20 cellular contexts compared by ENCODE assay signal in the genomic region with DNA sequence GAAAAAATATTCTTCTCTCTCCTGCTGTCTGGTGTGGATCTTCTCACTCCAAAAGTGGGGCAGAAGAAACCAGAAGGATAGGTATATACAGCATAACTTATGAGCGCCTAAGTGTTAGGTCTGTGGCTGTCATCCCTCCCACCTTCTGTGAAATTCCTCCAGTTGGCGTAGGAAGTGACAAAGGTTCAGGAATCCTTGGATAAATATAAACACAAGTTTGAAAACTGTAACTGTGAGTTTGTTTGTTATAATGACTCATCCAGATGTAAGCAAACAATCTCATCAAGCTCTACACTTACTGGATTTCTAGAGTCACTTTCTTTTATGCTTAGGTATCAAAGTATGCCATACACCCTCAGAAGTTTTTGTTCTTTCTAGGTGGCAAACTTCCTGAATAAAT.
DNase-seq lines count a peak whose midpoint lies in the region; ATAC-seq and TF ChIP-seq lines count a peak whose summit lies in the region.
"Had no signal": no experiment of that assay in that cellular context is flagged by ENCODE, and none has a peak within 500 bp of the region (broad histone marks: within the 10 kb centered on the region; RNA-seq: fewer than 3 reads in every experiment).

No MANE protein-coding gene starts in this region.

- DNase-seq in GM23248 (peak; percentile 23), MG63 (peak; percentile 15), dermis blood vessel endothelial cell (peak; percentile 59), renal cortical epithelial cell (ENCODE audit: low read depth) (peak; percentile 90), endodermal cell (no peak), suprapubic skin (ENCODE audit: low spot score in 2 of 2) (no peak), NCI-H146 treated with DMSO at 0.1 percent for 48 hours (lab: John Stamatoyannopoulos, UW; ENCODE audit: unreplicated experiment) (no peak)
- DNase-seq in activated CD8-positive, alpha-beta T cell treated with anti-CD3 and anti-CD28 coated beads, Interleukin-2, amount 10 ng/mL, durations not matched to agents 7 days and 5 days, result no peak
- DNase-seq: activated CD8-positive, alpha-beta memory T cell treated with anti-CD3 and anti-CD28 coated beads for 24 hours; activated naive CD8-positive, alpha-beta T cell treated with anti-CD3 and anti-CD28 coated beads, Interleukin-2, amount 50 U/mL, for 24 hours; COR-L47; effector memory CD8-positive, alpha-beta T cell; foreskin keratinocyte; GDM1; KG1; stimulated activated CD4-positive, alpha-beta T cell treated with anti-CD3 and anti-CD28 coated beads, Interleukin-2, amount 100 ng/mL, for 48 hours; T-cell had no signal

- no peaks in the 10 kb centered on the region for H3K27me3 ChIP-seq in GM23248 (replicated peaks; ENCODE audit: insufficient read depth)
- no peaks in the 10 kb centered on the region for H3K27me3 ChIP-seq in MG63
- no peaks in the 10 kb centered on the region for H3K27me3 ChIP-seq in endodermal cell (ENCODE audit: control insufficient read depth, insufficient read depth, low read length, poor library complexity, severe bottlenecking)
- H3K27me3 ChIP-seq in suprapubic skin, result no peaks in the 10 kb centered on the region
- H3K27me3 ChIP-seq: foreskin keratinocyte had no signal

- H3K27ac Mint-ChIP-seq in activated CD8-positive, alpha-beta T cell treated with anti-CD3 and anti-CD28 coated beads, Interleukin-2, amount 10 ng/mL, durations not matched to agents 7 days and 5 days, result no peak overlapping the region
- no peak overlapping the region for H3K27ac Mint-ChIP-seq in endodermal cell
- H3K27ac Mint-ChIP-seq: activated naive CD8-positive, alpha-beta T cell treated with anti-CD3 and anti-CD28 coated beads, Interleukin-2, amount 50 U/mL, for 24 hours; effector memory CD8-positive, alpha-beta T cell; T-cell had no signal

- no peaks in the 10 kb centered on the region for H3F3A ChIP-seq in GM23248 (ENCODE audit: insufficient read depth)

- H3K9ac ChIP-seq in GM23248, result no peak overlapping the region
- H3K9ac ChIP-seq in endodermal cell (ENCODE audit: extremely low read depth, low read length, poor library complexity, severe bottlenecking), result no peak overlapping the region

- H4K20me1 ChIP-seq in GM23248 (ENCODE audit: insufficient read depth), result no peaks in the 10 kb centered on the region

- H3K9me3 ChIP-seq in GM23248 (ENCODE audit: low read depth) (no peaks in the 10 kb centered on the region), MG63 (no peaks in the 10 kb centered on the region; the same call in 1 of the 2 replicates), endodermal cell (ENCODE audit: control insufficient read depth, low read length) (no peaks in the 10 kb centered on the region), suprapubic skin (no peaks in the 10 kb centered on the region)

- H3K27me3 Mint-ChIP-seq in activated CD8-positive, alpha-beta T cell treated with anti-CD3 and anti-CD28 coated beads, Interleukin-2, amount 10 ng/mL, durations not matched to agents 7 days and 5 days (ENCODE audit: low read depth), result no peaks in the 10 kb centered on the region
- no peaks in the 10 kb centered on the region for H3K27me3 Mint-ChIP-seq in endodermal cell (ENCODE audit: insufficient read depth)
- H3K27me3 Mint-ChIP-seq: activated naive CD8-positive, alpha-beta T cell treated with anti-CD3 and anti-CD28 coated beads, Interleukin-2, amount 50 U/mL, for 24 hours; central memory CD8-positive, alpha-beta T cell; effector memory CD8-positive, alpha-beta T cell; T-cell had no signal

- H3K36me3 Mint-ChIP-seq in activated CD8-positive, alpha-beta T cell treated with anti-CD3 and anti-CD28 coated beads, Interleukin-2, amount 10 ng/mL, durations not matched to agents 7 days and 5 days (ENCODE audit: low read depth), result no peaks in the 10 kb centered on the region
- H3K36me3 Mint-ChIP-seq in endodermal cell (ENCODE audit: low read depth), result no peaks in the 10 kb centered on the region
- H3K36me3 Mint-ChIP-seq: T-cell had no signal

- WGBS in GM23248 (ENCODE audit: low coverage in 1 of 2, low lambda C conversion rate in 2 of 2, missing lambda C conversion rate in 2 of 2), 2 experiments, result 90 to 94% methylated on average over 2 of the region's 2 CpGs
- WGBS in endodermal cell (ENCODE audit: insufficient coverage in 1 of 2, insufficient read length in 1 of 2), 2 experiments, result 85% methylated on average over 2 of the region's 2 CpGs; no CpG with 5 or more reads in 1 of the 2 experiments
- WGBS in suprapubic skin, result 87% methylated on average over 2 of the region's 2 CpGs

- POLR2A ChIA-PET in activated CD8-positive, alpha-beta T cell treated with anti-CD3 and anti-CD28 coated beads, Interleukin-2, amount 10 ng/mL, durations not matched to agents 7 days and 5 days (lab: Charles Lee), result no interaction called here

- H3K27ac ChIP-seq in GM23248 (no peak overlapping the region), endodermal cell (ENCODE audit: low read depth, low read length) (no peak overlapping the region), suprapubic skin (no peak overlapping the region)
- H3K27ac ChIP-seq: foreskin keratinocyte, VCaP had no signal

- H3K36me3 ChIP-seq in GM23248 (ENCODE audit: low read depth) (no peaks in the 10 kb centered on the region), MG63 (no peaks in the 10 kb centered on the region), endodermal cell (ENCODE audit: control insufficient read depth, insufficient read depth, low read length) (no peaks in the 10 kb centered on the region), suprapubic skin (no peaks in the 10 kb centered on the region)

- no peaks in the 10 kb centered on the region for H3K9me2 ChIP-seq in GM23248 (ENCODE audit: insufficient read depth)

- CTCF ChIA-PET in activated CD8-positive, alpha-beta T cell treated with anti-CD3 and anti-CD28 coated beads, Interleukin-2, amount 10 ng/mL, durations not matched to agents 7 days and 5 days (lab: Charles Lee), result no interaction called here

- no peaks in the 10 kb centered on the region for H3K79me2 ChIP-seq in GM23248 (ENCODE audit: insufficient read depth)

- TF ChIP-seq CTCF in endodermal cell (conservative IDR thresholded peaks at IDR 0.05) (no peak), suprapubic skin (IDR thresholded peaks at IDR 0.05) (no peak)

- TF ChIP-seq POLR2A in suprapubic skin (IDR thresholded peaks at IDR 0.05), result no peak

- H3K4me1 Mint-ChIP-seq in activated CD8-positive, alpha-beta T cell treated with anti-CD3 and anti-CD28 coated beads, Interleukin-2, amount 10 ng/mL, durations not matched to agents 7 days and 5 days (ENCODE audit: low read depth), result no peaks in the 10 kb centered on the region
- H3K4me1 Mint-ChIP-seq in endodermal cell, result peaks cover 3% of the 10 kb centered on the region
- H3K4me1 Mint-ChIP-seq: activated naive CD8-positive, alpha-beta T cell treated with anti-CD3 and anti-CD28 coated beads, Interleukin-2, amount 50 U/mL, for 24 hours; central memory CD8-positive, alpha-beta T cell; T-cell had no signal

- in situ Hi-C loops in GM23248 (cut with MboI), result no loop called here

- no peaks in the 10 kb centered on the region for H3K4me1 ChIP-seq in GM23248 (ENCODE audit: insufficient read depth)
- no peaks in the 10 kb centered on the region for H3K4me1 ChIP-seq in endodermal cell (ENCODE audit: control insufficient read depth, insufficient read depth, low read length)
- H3K4me1 ChIP-seq in suprapubic skin, result no peaks in the 10 kb centered on the region
- H3K4me1 ChIP-seq: foreskin keratinocyte had no signal

- H3K4me3 ChIP-seq in GM23248 (no peak overlapping the region), MG63 (no peak overlapping the region), endodermal cell (ENCODE audit: low read length) (no peak overlapping the region), suprapubic skin (no peak overlapping the region)
- H3K4me3 ChIP-seq: GM12878 had no signal

- no peak overlapping the region for H2AFZ ChIP-seq in GM23248

- H3K4me3 Mint-ChIP-seq in activated CD8-positive, alpha-beta T cell treated with anti-CD3 and anti-CD28 coated beads, Interleukin-2, amount 10 ng/mL, durations not matched to agents 7 days and 5 days, result no peak overlapping the region
- no peak overlapping the region for H3K4me3 Mint-ChIP-seq in endodermal cell
- H3K4me3 Mint-ChIP-seq: activated naive CD8-positive, alpha-beta T cell treated with anti-CD3 and anti-CD28 coated beads, Interleukin-2, amount 50 U/mL, for 24 hours; central memory CD8-positive, alpha-beta T cell; effector memory CD8-positive, alpha-beta T cell; T-cell had no signal

- no peak overlapping the region for H3K4me2 ChIP-seq in GM23248 (ENCODE audit: unreplicated experiment)

- TF ChIP-seq EP300 in suprapubic skin (IDR thresholded peaks at IDR 0.05), result no peak

- ATAC-seq in activated CD8-positive, alpha-beta T cell treated with anti-CD3 and anti-CD28 coated beads, Interleukin-2, amount 10 ng/mL, durations not matched to agents 7 days and 5 days, result no peak
- ATAC-seq: activated naive CD8-positive, alpha-beta T cell treated with anti-CD3 and anti-CD28 coated beads, Interleukin-2, amount 50 U/mL, for 24 hours; effector memory CD8-positive, alpha-beta T cell; foreskin keratinocyte; GM12878; T-cell had no signal

- no peaks in the 10 kb centered on the region for H3K9me3 Mint-ChIP-seq in activated CD8-positive, alpha-beta T cell treated with anti-CD3 and anti-CD28 coated beads, Interleukin-2, amount 10 ng/mL, durations not matched to agents 7 days and 5 days (ENCODE audit: insufficient read depth)
- H3K9me3 Mint-ChIP-seq in endodermal cell, result no peaks in the 10 kb centered on the region

Comparison
In these comparisons a context has a peak if more than half of its experiments do, and no peak if none do; other contexts are left out.
1. DNase-seq: peak in GM23248 (single experiment), MG63 (single experiment), dermis blood vessel endothelial cell (single experiment) and renal cortical epithelial cell (single experiment); none in activated CD8-positive, alpha-beta T cell treated with anti-CD3 and anti-CD28 coated beads, Interleukin-2, amount 10 ng/mL, durations not matched to agents 7 days and 5 days (single experiment), endodermal cell (single experiment), suprapubic skin (0 of 2) and NCI-H146 treated with DMSO at 0.1 percent for 48 hours (single experiment).